8 cellular contexts compared by ENCODE assay signal in the genomic region with DNA sequence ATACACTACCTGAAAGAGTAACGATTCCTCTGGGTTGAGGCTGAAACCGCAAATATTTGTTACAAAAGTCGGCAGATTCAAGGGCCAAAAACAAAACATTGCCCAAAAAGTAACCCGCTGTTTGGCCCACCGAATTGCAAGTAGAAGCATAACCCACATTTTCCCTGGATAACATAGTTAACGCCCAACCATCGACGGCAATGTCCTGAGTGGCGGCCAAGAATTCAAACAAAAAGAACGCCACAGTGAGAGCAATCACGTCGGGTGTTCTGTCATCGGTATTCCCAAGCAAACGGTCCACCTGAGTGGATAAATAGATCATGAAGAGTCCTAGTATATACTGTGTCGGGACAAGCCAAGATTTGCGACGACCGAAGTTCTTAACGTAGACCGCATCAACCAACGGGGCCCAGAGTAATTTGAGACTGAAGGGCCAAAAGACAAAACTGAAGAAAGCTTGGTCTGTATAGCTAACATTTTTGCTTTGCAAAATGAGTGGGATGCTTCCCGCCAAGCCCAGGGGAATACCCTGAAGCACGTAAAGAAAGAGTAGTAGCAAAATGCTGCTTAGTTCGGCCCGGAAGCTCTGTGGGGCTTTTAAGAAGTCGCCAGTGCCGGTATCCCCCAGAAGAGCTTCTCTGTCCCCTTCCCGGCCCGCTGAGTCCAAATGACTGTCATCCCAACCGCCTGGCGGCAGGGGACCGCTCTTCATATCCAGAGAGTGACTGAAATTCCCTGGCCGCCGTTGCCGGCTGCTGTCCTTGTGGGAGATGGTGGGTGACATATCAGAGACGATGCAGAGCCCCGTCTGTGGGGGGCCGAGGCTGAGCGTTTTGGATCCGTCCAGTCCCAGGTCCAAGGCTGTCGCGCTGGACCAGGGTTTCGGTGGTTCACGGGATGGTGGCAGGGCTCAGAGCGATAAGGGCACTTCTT. TPM values are rescaled to one million over a fixed set of nuclear protein-coding genes. Genes with fewer than 3 reads are reported as not detected.
DNase-seq lines count a peak whose midpoint lies in the region; FAIRE-seq and TF ChIP-seq lines count a peak whose summit lies in the region.

No MANE protein-coding gene starts in this region.

- no peak overlapping the region for H3K14ac ChIP-seq in H9 (ENCODE audit: insufficient read depth, low read length)

- no peak overlapping the region for H2BK12ac ChIP-seq in H9 (ENCODE audit: insufficient read length, low read depth, low read length)

- H3K36me3 ChIP-seq in right atrium auricular region (no peaks in the 10 kb centered on the region), rectal smooth muscle tissue (ENCODE audit: control insufficient read depth, insufficient read depth, low read length) (no peaks in the 10 kb centered on the region)

- TF ChIP-seq POLR2A in NB4 (IDR thresholded peaks at IDR 0.05; ENCODE audit: extremely low read depth, insufficient read length): no peak
- no peak for TF ChIP-seq POLR2A in GM12892 (IDR thresholded peaks at IDR 0.05; ENCODE audit: low read depth, low read length)

- H3K27ac ChIP-seq in H9 (ENCODE audit: insufficient read length, low read depth, low read length) (no peak overlapping the region), right atrium auricular region (peak overlapping the region; percentile 90 to 97), rectal smooth muscle tissue (ENCODE audit: low read depth, low read length) (peak overlapping the region; percentile 72)

- H2AK5ac ChIP-seq in H9 (ENCODE audit: insufficient read length, low read length): no peak overlapping the region

- peak overlapping the region; percentile 92 to 98 (median 97); a peak in 6 of 7 replicates for H3K27ac Mint-ChIP-seq in H9
- peak overlapping the region; percentile 100 for H3K27ac Mint-ChIP-seq in activated naive CD4-positive, alpha-beta T cell treated with anti-CD3 and anti-CD28 coated beads, Interleukin-2, amount 10 ng/mL, durations not matched to agents 7 days and 5 days

- no peaks in the 10 kb centered on the region for H3K27me3 ChIP-seq in H9 (ENCODE audit: insufficient read depth, low read length)
- no peaks in the 10 kb centered on the region for H3K27me3 ChIP-seq in right atrium auricular region
- no peaks in the 10 kb centered on the region for H3K27me3 ChIP-seq in rectal smooth muscle tissue (ENCODE audit: control insufficient read depth, insufficient read depth, low read length)

- no peak overlapping the region for H4K8ac ChIP-seq in H9 (replicated peaks; ENCODE audit: insufficient read length, low read depth, low read length)

- no peak overlapping the region for H3K23ac ChIP-seq in H9 (ENCODE audit: insufficient read length, low read depth, low read length)

- H3K36me3 Mint-ChIP-seq in H9 (ENCODE audit: insufficient read depth in 1 of 3, low read depth in 3 of 3): peaks cover 0 to 6% (median 0%) of the 10 kb centered on the region in 3 experiments; a peak in 2 of 7 replicates
- peaks cover 28% of the 10 kb centered on the region for H3K36me3 Mint-ChIP-seq in activated naive CD4-positive, alpha-beta T cell treated with anti-CD3 and anti-CD28 coated beads, Interleukin-2, amount 10 ng/mL, durations not matched to agents 7 days and 5 days

- CTCF ChIA-PET in activated naive CD4-positive, alpha-beta T cell treated with anti-CD3 and anti-CD28 coated beads, Interleukin-2, amount 10 ng/mL, durations not matched to agents 7 days and 5 days (lab: Charles Lee): interaction anchor here (0.6 to 3.2 kb wide), 4 partner anchors 16 to 63 kb away, joined by 3 to 20 read pairs (median 6); a partner anchor contains a TSS

- H3K56ac ChIP-seq in H9 (ENCODE audit: insufficient read length, low read depth, low read length): no peak overlapping the region

- peak overlapping the region; percentile 95 to 98 for H3K4me3 Mint-ChIP-seq in H9
- H3K4me3 Mint-ChIP-seq in activated naive CD4-positive, alpha-beta T cell treated with anti-CD3 and anti-CD28 coated beads, Interleukin-2, amount 10 ng/mL, durations not matched to agents 7 days and 5 days: peak overlapping the region; percentile 86

- no peak overlapping the region for H2AFZ ChIP-seq in H9 (ENCODE audit: low read length)

- no peak for FAIRE-seq in GM12892 (lab: Jason Lieb, UNC)

- H3T11ph ChIP-seq in H9 (ENCODE audit: low read length): no peak overlapping the region

- no peaks in the 10 kb centered on the region for H3K9me3 ChIP-seq in H9 (ENCODE audit: control insufficient read depth, low read depth, low read length)
- H3K9me3 ChIP-seq in right atrium auricular region: no peaks in the 10 kb centered on the region

- H2BK20ac ChIP-seq in H9 (ENCODE audit: low read depth, low read length, poor library complexity, severe bottlenecking): no peak overlapping the region

- H3K4me1 ChIP-seq in H9 (ENCODE audit: insufficient read depth, low read length): no peaks in the 10 kb centered on the region; the same call in 1 of the 2 replicates
- peaks cover 0 to 45% of the 10 kb centered on the region in 2 donors for H3K4me1 ChIP-seq in right atrium auricular region
- H3K4me1 ChIP-seq in rectal smooth muscle tissue (ENCODE audit: control insufficient read depth, insufficient read depth, low read length): peaks cover 13% of the 10 kb centered on the region

- no peaks in the 10 kb centered on the region for H3K9me3 Mint-ChIP-seq in H9
- no peaks in the 10 kb centered on the region for H3K9me3 Mint-ChIP-seq in activated naive CD4-positive, alpha-beta T cell treated with anti-CD3 and anti-CD28 coated beads, Interleukin-2, amount 10 ng/mL, durations not matched to agents 7 days and 5 days

- H3K79me2 ChIP-seq in H9 (ENCODE audit: insufficient read depth, low read length): peaks cover 14% of the 10 kb centered on the region; the same call in 1 of the 2 replicates

- WGBS in H9 (ENCODE audit: extremely low coverage, insufficient read length, low lambda C conversion rate): no CpG with 5 or more reads among the region's 45 CpGs

- peaks cover 14% of the 10 kb centered on the region for H3K23me2 ChIP-seq in H9 (ENCODE audit: insufficient read length, low read depth, low read length, poor library complexity, severe bottlenecking)

- H2BK5ac ChIP-seq in H9 (ENCODE audit: insufficient read length, low read length): no peak overlapping the region

- peaks cover 19 to 25% of the 10 kb centered on the region in 2 experiments for H3K4me1 Mint-ChIP-seq in H9
- H3K4me1 Mint-ChIP-seq in activated naive CD4-positive, alpha-beta T cell treated with anti-CD3 and anti-CD28 coated beads, Interleukin-2, amount 10 ng/mL, durations not matched to agents 7 days and 5 days: peaks cover 46% of the 10 kb centered on the region

- H2BK120ac ChIP-seq in H9 (ENCODE audit: low read depth, low read length, poor library complexity, severe bottlenecking): no peak overlapping the region

- no peak overlapping the region for H4K91ac ChIP-seq in H9 (ENCODE audit: insufficient read length, low read depth, low read length)

- peak overlapping the region; percentile 88 for H3K4me2 ChIP-seq in H9 (ENCODE audit: insufficient read depth, insufficient read length, low read length)

- H3K4ac ChIP-seq in H9 (ENCODE audit: low read depth, low read length): no peak overlapping the region

- peak overlapping the region; percentile 77 for H3K9ac ChIP-seq in H9 (ENCODE audit: extremely low read depth, insufficient read length, low read length)
- peak overlapping the region; percentile 72 for H3K9ac ChIP-seq in rectal smooth muscle tissue (ENCODE audit: low read length)

- no peak overlapping the region for H4K5ac ChIP-seq in H9 (ENCODE audit: insufficient read length, low read depth, low read length)

- no peak overlapping the region for H3K18ac ChIP-seq in H9 (ENCODE audit: insufficient read length, low read depth, low read length)

- peaks cover 7% of the 10 kb centered on the region for H3K27me3 Mint-ChIP-seq in H9 (ENCODE audit: low read depth)
- H3K27me3 Mint-ChIP-seq in activated naive CD4-positive, alpha-beta T cell treated with anti-CD3 and anti-CD28 coated beads, Interleukin-2, amount 10 ng/mL, durations not matched to agents 7 days and 5 days: peaks cover 21% of the 10 kb centered on the region

- no peak for TF ChIP-seq CTCF in GM12864 (IDR thresholded peaks at IDR 0.05; ENCODE audit: low read depth, low read length, missing control alignments)
- no peak for TF ChIP-seq CTCF in H9 (conservative IDR thresholded peaks at IDR 0.05)
- TF ChIP-seq CTCF in NB4 (IDR thresholded peaks at IDR 0.05; ENCODE audit: low read depth, low read length): no peak
- no peak for TF ChIP-seq CTCF in right atrium auricular region (IDR thresholded peaks at IDR 0.05)

- no peaks in the 10 kb centered on the region for H4K20me1 ChIP-seq in H9 (ENCODE audit: control insufficient read depth, insufficient read depth, insufficient read length)

- DNase-seq in GM12864 (ENCODE audit: low read depth) (no peak), H9 (no peak), NB4 (ENCODE audit: low read depth) (peak; percentile 45), right atrium auricular region (ENCODE audit: low spot score) (no peak), GM12892 (ENCODE audit: insufficient read length) (no peak), NCI-H1048 (lab: John Stamatoyannopoulos, UW) (no peak)
- DNase-seq in activated naive CD4-positive, alpha-beta T cell treated with anti-CD3 and anti-CD28 coated beads, Interleukin-2, amount 10 ng/mL, durations not matched to agents 7 days and 5 days: peak; percentile 48

- H3K79me1 ChIP-seq in H9 (ENCODE audit: insufficient read depth, low read depth, low read length, poor library complexity, severe bottlenecking): peaks cover 3% of the 10 kb centered on the region

- H3K4me3 ChIP-seq in GM12864 (ENCODE audit: low read depth, low read length): peak overlapping the region; percentile 68
- H3K4me3 ChIP-seq in NB4 (ENCODE audit: low read depth, low read length): peak overlapping the region; percentile 81
- H3K4me3 ChIP-seq in right atrium auricular region: peak overlapping the region; percentile 83 to 87
- H3K4me3 ChIP-seq in rectal smooth muscle tissue (ENCODE audit: low read length): peak overlapping the region; percentile 90

- H2BK15ac ChIP-seq in H9 (ENCODE audit: low read depth, low read length): no peak overlapping the region

RNA-seq across cellular contexts. Expression of a gene that starts 0.7 kb away (rescaled TPM):
- total RNA-seq in H9 (2021): 14.7 and 15.0 TPM in 2 replicates
- 10 to 100 TPM; 22.3 to 24.6 TPM for total RNA-seq in right atrium auricular region
- polyA plus RNA-seq in GM12892 (2012; ENCODE audit: missing spikeins): 10.5 TPM

RNA-seq across cellular contexts. Expression of a gene that starts 17.0 kb away (rescaled TPM):
- 136 and 142 TPM in 2 replicates for total RNA-seq in H9 (2021)
- 10 to 100 TPM; 22.2 to 22.9 TPM for total RNA-seq in right atrium auricular region
- polyA plus RNA-seq in GM12892 (2012; ENCODE audit: missing spikeins): 98.1 TPM

RNA-seq across cellular contexts. Expression of a gene that starts 47.4 kb away (rescaled TPM):
- total RNA-seq in H9 (2021) (2.3 and 2.9 TPM in 2 replicates), right atrium auricular region (1 to 10 TPM; 5.3 to 9.4 TPM)
- polyA plus RNA-seq in GM12892 (2012; ENCODE audit: missing spikeins): 1.3 TPM

Comparison
In these comparisons a context has a peak if more than half of its experiments do, and no peak if none do; other contexts are left out.
1. DNase-seq: peak in NB4 (single experiment) and activated naive CD4-positive, alpha-beta T cell treated with anti-CD3 and anti-CD28 coated beads, Interleukin-2, amount 10 ng/mL, durations not matched to agents 7 days and 5 days (single experiment); none in GM12864 (single experiment), H9 (single experiment), right atrium auricular region (single experiment), GM12892 (single experiment) and NCI-H1048 (single experiment).
2. Peak in every context shown above with its lines, with median percentiles within 50 percentile points of each other: H3K4me3 ChIP-seq.